16 cellular contexts compared by ENCODE assay signal in genomic region chr13:47594833-47595232, GRCh38.
DNase-seq lines count a peak whose midpoint lies in the region; ATAC-seq, FAIRE-seq and TF ChIP-seq lines count a peak whose summit lies in the region.
"Had no signal": no experiment of that assay in that cellular context is flagged by ENCODE, and none has a peak within 500 bp of the region (broad histone marks: within the 10 kb centered on the region; RNA-seq: fewer than 3 reads in every experiment).

No MANE protein-coding gene starts in this region.

- H3K27ac Mint-ChIP-seq in natural killer cell treated with Interleukin-12 subunit alpha and Interleukin-12 subunit beta and Interleukin-15 and Interleukin-18, amount 100 ng/mL, for 72 hours, result no peak overlapping the region
- H3K27ac Mint-ChIP-seq: activated CD4-positive, alpha-beta memory T cell treated with anti-CD3 and anti-CD28 coated beads, Interleukin-2, amount 10 ng/mL, durations not matched to agents 7 days and 5 days; progenitor cell of endocrine pancreas had no signal

- DNase-seq in NCI-H524 (lab: John Stamatoyannopoulos, UW) (peak; percentile 4 to 5), NCI-H524 treated with DMSO at 0.1 percent for 48 hours (lab: John Stamatoyannopoulos, UW) (no peak), SHP77 (lab: John Stamatoyannopoulos, UW) (peak; percentile 9 to 12), keratinocyte (ENCODE audit: low read depth, low spot score) (no peak), GM19239 (ENCODE audit: insufficient read length, low spot score) (no peak), T-helper 1 cell (no peak)
- no peak for DNase-seq in natural killer cell treated with Interleukin-12 subunit alpha and Interleukin-12 subunit beta and Interleukin-15 and Interleukin-18, amount 100 ng/mL, for 72 hours (ENCODE audit: low spot score)
- DNase-seq: activated CD4-positive, alpha-beta memory T cell treated with anti-CD3 and anti-CD28 coated beads, Interleukin-2, amount 10 ng/mL, durations not matched to agents 7 days and 5 days; left colon; NCI-H1105 had no signal

- no peak overlapping the region for H3K9ac ChIP-seq in keratinocyte (ENCODE audit: control insufficient read depth, extremely low read depth, insufficient read depth, low read length)

- no peaks in the 10 kb centered on the region for H3K27me3 Mint-ChIP-seq in natural killer cell treated with Interleukin-12 subunit alpha and Interleukin-12 subunit beta and Interleukin-15 and Interleukin-18, amount 100 ng/mL, for 72 hours
- H3K27me3 Mint-ChIP-seq: activated CD4-positive, alpha-beta memory T cell treated with anti-CD3 and anti-CD28 coated beads, Interleukin-2, amount 10 ng/mL, durations not matched to agents 7 days and 5 days; progenitor cell of endocrine pancreas had no signal

- no peaks in the 10 kb centered on the region for H4K20me1 ChIP-seq in keratinocyte (ENCODE audit: control insufficient read depth, extremely low read depth, insufficient read depth, low read length)

- TF ChIP-seq CTCF in keratinocyte (optimal IDR thresholded peaks at IDR 0.05 in 1 of 3, IDR thresholded peaks at IDR 0.05 in 1 of 3, conservative IDR thresholded peaks at IDR 0.05 in 1 of 3; ENCODE audit: extremely low read depth in 1 of 3, insufficient read depth in 2 of 3, low read length in 3 of 3), result peak; percentile 26 to 44 (median 38)

- no peaks in the 10 kb centered on the region for H3K79me2 ChIP-seq in keratinocyte (ENCODE audit: control insufficient read depth, insufficient read depth, low read length)

- H3K36me3 Mint-ChIP-seq in natural killer cell treated with Interleukin-12 subunit alpha and Interleukin-12 subunit beta and Interleukin-15 and Interleukin-18, amount 100 ng/mL, for 72 hours, result no peaks in the 10 kb centered on the region

- no peaks in the 10 kb centered on the region for H3K4me1 Mint-ChIP-seq in natural killer cell treated with Interleukin-12 subunit alpha and Interleukin-12 subunit beta and Interleukin-15 and Interleukin-18, amount 100 ng/mL, for 72 hours (ENCODE audit: low read depth in 2 of 2)
- H3K4me1 Mint-ChIP-seq: activated CD4-positive, alpha-beta memory T cell treated with anti-CD3 and anti-CD28 coated beads, Interleukin-2, amount 10 ng/mL, durations not matched to agents 7 days and 5 days had no signal

- H3K4me2 ChIP-seq in keratinocyte (ENCODE audit: control insufficient read depth, extremely low read depth, insufficient read depth, low read depth, low read length), result no peak overlapping the region
- H3K4me2 ChIP-seq: A549 had no signal

- no peak for FAIRE-seq in keratinocyte (lab: Jason Lieb, UNC)
- FAIRE-seq in GM19239 (lab: Jason Lieb, UNC), result no peak
- FAIRE-seq: A549, endometrium had no signal

- ATAC-seq in natural killer cell treated with Interleukin-12 subunit alpha and Interleukin-12 subunit beta and Interleukin-15 and Interleukin-18, amount 100 ng/mL, for 72 hours, result no peak
- ATAC-seq: A549, left colon, Right ventricle myocardium inferior had no signal

- H3K4me1 ChIP-seq in keratinocyte (ENCODE audit: control insufficient read depth, extremely low read depth, insufficient read depth, low read length), result no peaks in the 10 kb centered on the region
- H3K4me1 ChIP-seq: A549, tibial nerve had no signal

- H3K9me1 ChIP-seq in keratinocyte (ENCODE audit: control insufficient read depth, extremely low read depth, insufficient read depth, low read length), result no peaks in the 10 kb centered on the region

- dilution Hi-C loops in keratinocyte (cut with MboI; ENCODE audit: extremely low pct_ligation_motif_present, low sequenced_read_pairs), result no loop called here

- peaks cover 8% of the 10 kb centered on the region for H3K9me3 Mint-ChIP-seq in natural killer cell treated with Interleukin-12 subunit alpha and Interleukin-12 subunit beta and Interleukin-15 and Interleukin-18, amount 100 ng/mL, for 72 hours

- no peaks in the 10 kb centered on the region for H3K9me3 ChIP-seq in keratinocyte (ENCODE audit: control insufficient read depth, low read depth, low read length)
- H3K9me3 ChIP-seq: A549 had no signal

- no peak overlapping the region for H3K4me3 ChIP-seq in keratinocyte (ENCODE audit: control insufficient read depth in 2 of 3, extremely low read depth in 1 of 3, insufficient read depth in 2 of 3, low read depth in 1 of 3, low read length in 3 of 3)
- H3K4me3 ChIP-seq: A549, tibial nerve had no signal

- H3K36me3 ChIP-seq in keratinocyte (ENCODE audit: control insufficient read depth in 2 of 2, extremely low read depth in 1 of 2, insufficient read depth in 2 of 2, low read length in 2 of 2), result no peaks in the 10 kb centered on the region
- H3K36me3 ChIP-seq: tibial nerve had no signal

- no peak for TF ChIP-seq EP300 in Ishikawa (IDR thresholded peaks at IDR 0.05; ENCODE audit: borderline replicate concordance)

- H3K27me3 ChIP-seq in keratinocyte (ENCODE audit: control insufficient read depth, extremely low read depth, insufficient read depth, low read length), result no peaks in the 10 kb centered on the region
- H3K27me3 ChIP-seq: tibial nerve had no signal

- H2AFZ ChIP-seq in keratinocyte (ENCODE audit: control insufficient read depth, low read length), result no peak overlapping the region

- TF ChIP-seq RAD21 in Ishikawa (IDR thresholded peaks at IDR 0.05; ENCODE audit: low read depth), result peak; percentile 36; the same call in 1 of the 2 replicates

- no peak overlapping the region for H3K4me3 Mint-ChIP-seq in natural killer cell treated with Interleukin-12 subunit alpha and Interleukin-12 subunit beta and Interleukin-15 and Interleukin-18, amount 100 ng/mL, for 72 hours
- H3K4me3 Mint-ChIP-seq: activated CD4-positive, alpha-beta memory T cell treated with anti-CD3 and anti-CD28 coated beads, Interleukin-2, amount 10 ng/mL, durations not matched to agents 7 days and 5 days had no signal

- H3K27ac ChIP-seq in keratinocyte (ENCODE audit: control insufficient read depth, insufficient read depth, low read length), result no peak overlapping the region
- H3K27ac ChIP-seq: A549, tibial nerve had no signal

TF ChIP-seq in Ishikawa, 13 proteins besides CTCF, POLR2A, EP300 and RAD21:
- no peak for TF ChIP-seq CEBPB (IDR thresholded peaks at IDR 0.05)
- no peak for TF ChIP-seq CREB1 (IDR thresholded peaks at IDR 0.05; ENCODE audit: low read depth)
- TF ChIP-seq TAF1 (IDR thresholded peaks at IDR 0.05; ENCODE audit: low read depth), result no peak
- TF ChIP-seq YY1 (IDR thresholded peaks at IDR 0.05; ENCODE audit: low read depth), result no peak
- no peak for TF ChIP-seq NFIC (IDR thresholded peaks at IDR 0.05)
- TF ChIP-seq REST (IDR thresholded peaks at IDR 0.05; ENCODE audit: low read depth), result no peak
- TF ChIP-seq TEAD4 (IDR thresholded peaks at IDR 0.05), result no peak
- TF ChIP-seq USF1 (IDR thresholded peaks at IDR 0.05), result no peak
- no peak for TF ChIP-seq ZBTB7A (IDR thresholded peaks at IDR 0.05; ENCODE audit: low read depth)
- no peak for TF ChIP-seq MAX (IDR thresholded peaks at IDR 0.05)
- TF ChIP-seq TCF12 (IDR thresholded peaks at IDR 0.05; ENCODE audit: low read depth), result no peak
- TF ChIP-seq EGR1 (IDR thresholded peaks at IDR 0.05), result no peak
- no peak for TF ChIP-seq FOXM1 (IDR thresholded peaks at IDR 0.05; ENCODE audit: borderline replicate concordance, low read depth)

Comparison
In these comparisons a context has a peak if more than half of its experiments do, and no peak if none do; other contexts are left out.
1. DNase-seq: peak in NCI-H524 (2 of 2) and SHP77 (2 of 2); none in NCI-H524 treated with DMSO at 0.1 percent for 48 hours (single experiment), keratinocyte (single experiment), GM19239 (single experiment), T-helper 1 cell (0 of 5) and natural killer cell treated with Interleukin-12 subunit alpha and Interleukin-12 subunit beta and Interleukin-15 and Interleukin-18, amount 100 ng/mL, for 72 hours (single experiment).